1 cellular context compared by ENCODE assay signal in the genomic region with DNA sequence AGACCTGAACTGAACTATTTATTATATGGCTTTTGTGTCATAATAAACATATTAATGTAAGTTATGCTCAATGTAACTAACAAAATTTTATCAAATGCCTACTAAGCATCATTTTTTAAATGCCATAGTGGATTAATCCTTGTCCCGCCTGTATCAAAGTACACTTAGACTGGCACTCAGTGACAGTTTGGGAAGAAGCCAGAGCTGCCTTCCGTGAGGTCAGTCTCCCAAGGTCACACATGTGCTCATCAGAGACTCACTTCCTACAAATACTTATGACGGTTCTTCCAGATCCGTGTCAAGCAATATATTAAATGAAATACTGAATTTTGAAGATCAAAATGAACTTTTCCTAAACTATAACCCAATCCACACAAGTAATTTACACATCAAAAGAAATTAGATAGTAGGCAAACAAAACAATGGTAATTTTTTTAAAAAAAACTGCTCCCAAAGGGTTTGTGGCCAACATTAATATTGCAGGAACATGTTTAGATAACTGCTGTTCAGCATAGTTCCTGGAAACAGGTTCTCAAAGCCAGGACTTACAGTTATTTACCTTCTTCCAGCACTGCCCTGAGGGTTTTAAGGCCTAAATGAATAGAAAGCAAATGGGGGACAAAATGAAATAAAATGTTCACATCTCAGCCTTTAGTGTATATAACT.
TF ChIP-seq lines count a peak whose summit lies in the region.

No MANE protein-coding gene starts in this region.

TF ChIP-seq in HEK293, 187 proteins besides CTCF, POLR2A, EP300 and RAD21 (continued from another document):
- TF ChIP-seq, protein P1, sequence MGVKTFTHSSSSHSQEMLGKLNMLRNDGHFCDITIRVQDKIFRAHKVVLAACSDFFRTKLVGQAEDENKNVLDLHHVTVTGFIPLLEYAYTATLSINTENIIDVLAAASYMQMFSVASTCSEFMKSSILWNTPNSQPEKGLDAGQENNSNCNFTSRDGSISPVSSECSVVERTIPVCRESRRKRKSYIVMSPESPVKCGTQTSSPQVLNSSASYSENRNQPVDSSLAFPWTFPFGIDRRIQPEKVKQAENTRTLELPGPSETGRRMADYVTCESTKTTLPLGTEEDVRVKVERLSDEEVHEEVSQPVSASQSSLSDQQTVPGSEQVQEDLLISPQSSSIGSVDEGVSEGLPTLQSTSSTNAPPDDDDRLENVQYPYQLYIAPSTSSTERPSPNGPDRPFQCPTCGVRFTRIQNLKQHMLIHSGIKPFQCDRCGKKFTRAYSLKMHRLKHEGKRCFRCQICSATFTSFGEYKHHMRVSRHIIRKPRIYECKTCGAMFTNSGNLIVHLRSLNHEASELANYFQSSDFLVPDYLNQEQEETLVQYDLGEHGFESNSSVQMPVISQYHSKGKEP (tag by site-specific recombination; IDR thresholded peaks at IDR 0.05): 0 out of 2 replicates have a peak, but pooled peaks have one; percentile 17
TF ChIP-seq in HEK293: peak in this region for 4.
